Comparison of ENCODE assay signal across 28 cellular contexts in genomic region chr7:19834566-19834965, GRCh38.
DNase-seq lines count a peak whose midpoint lies in the region; ATAC-seq and TF ChIP-seq lines count a peak whose summit lies in the region.
"Had no signal": no experiment of that assay in that cellular context is flagged by ENCODE, and none has a peak within 500 bp of the region (broad histone marks: within the 10 kb centered on the region; RNA-seq: fewer than 3 reads in every experiment).

No MANE protein-coding gene starts in this region.

- no peak overlapping the region for H2BK120ac ChIP-seq in mesendoderm (ENCODE audit: low read depth, low read length)

- no peak overlapping the region for H3K18ac ChIP-seq in mesendoderm (ENCODE audit: low read length)

- no CpG with 5 or more reads among the region's 2 CpGs for WGBS in mesendoderm (ENCODE audit: extremely low coverage, insufficient coverage, low lambda C conversion rate)

- no peaks in the 10 kb centered on the region for H3K27me3 ChIP-seq in mesendoderm (ENCODE audit: insufficient read depth, low read length, poor library complexity)
- H3K27me3 ChIP-seq: testis had no signal

- H3K36me3 Mint-ChIP-seq in Calu3 (ENCODE audit: insufficient read depth, unreplicated experiment): no peaks in the 10 kb centered on the region
- no peaks in the 10 kb centered on the region for H3K36me3 Mint-ChIP-seq in activated naive CD4-positive, alpha-beta T cell treated with anti-CD3 and anti-CD28 coated beads, Interleukin-2, amount 10 ng/mL, durations not matched to agents 7 days and 5 days
- H3K36me3 Mint-ChIP-seq: CD8-positive, alpha-beta memory T cell; mesothelial cell of epicardium had no signal

- CTCF ChIA-PET in Calu3 (lab: Charles Lee): interaction anchor here (0.6 to 1.2 kb wide), 3 partner anchors 9 to 1463 kb away, joined by 3 to 4 read pairs (median 3); no protein-coding TSS in a partner anchor
- CTCF ChIA-PET in activated naive CD4-positive, alpha-beta T cell treated with anti-CD3 and anti-CD28 coated beads, Interleukin-2, amount 10 ng/mL, durations not matched to agents 7 days and 5 days (lab: Charles Lee): no interaction called here

- H3K4me1 ChIP-seq in mesendoderm (ENCODE audit: control insufficient read depth, low read depth, low read length): no peaks in the 10 kb centered on the region
- H3K4me1 ChIP-seq: parathyroid adenoma, testis had no signal

- no peak for ATAC-seq in GM21786 (IDR thresholded peaks at IDR 0.05; ENCODE audit: unreplicated experiment)
- ATAC-seq: activated CD4-positive, alpha-beta T cell treated with anti-CD3 and anti-CD28 coated beads for 36 hours; activated T-helper 17 cell treated with anti-CD3 and anti-CD28 coated beads, Interleukin-2, amount 50 U/mL, for 72 hours; GM12878; left ventricle myocardium superior; Panc1; right cardiac atrium had no signal

- no peaks in the 10 kb centered on the region for H3K79me2 ChIP-seq in mesendoderm (ENCODE audit: control insufficient read depth, insufficient read depth, low read length)
- H3K79me2 ChIP-seq: parathyroid adenoma had no signal

- no peak for TF ChIP-seq CTCF in Calu3 (IDR thresholded peaks at IDR 0.05; ENCODE audit: unreplicated experiment)

- peak overlapping the region; percentile 0 for H3K27ac Mint-ChIP-seq in Calu3 (ENCODE audit: unreplicated experiment)
- H3K27ac Mint-ChIP-seq in activated naive CD4-positive, alpha-beta T cell treated with anti-CD3 and anti-CD28 coated beads, Interleukin-2, amount 10 ng/mL, durations not matched to agents 7 days and 5 days: no peak overlapping the region
- H3K27ac Mint-ChIP-seq: activated CD4-positive, alpha-beta T cell treated with anti-CD3 and anti-CD28 coated beads for 36 hours; activated T-helper 17 cell treated with anti-CD3 and anti-CD28 coated beads, Interleukin-2, amount 50 U/mL, for 72 hours; CD8-positive, alpha-beta memory T cell; HFFc6; mesothelial cell of epicardium; stimulated activated naive CD8-positive, alpha-beta T cell treated with anti-CD3 and anti-CD28 coated beads, Interleukin-15, Interleukin-2, amounts not matched to agents 100 ng/mL and 50 ng/mL, for 24 hours had no signal

- no peaks in the 10 kb centered on the region for H3K27me3 Mint-ChIP-seq in Calu3 (ENCODE audit: unreplicated experiment)
- H3K27me3 Mint-ChIP-seq in activated naive CD4-positive, alpha-beta T cell treated with anti-CD3 and anti-CD28 coated beads, Interleukin-2, amount 10 ng/mL, durations not matched to agents 7 days and 5 days: no peaks in the 10 kb centered on the region
- H3K27me3 Mint-ChIP-seq: activated CD4-positive, alpha-beta T cell treated with anti-CD3 and anti-CD28 coated beads for 36 hours; activated T-helper 17 cell treated with anti-CD3 and anti-CD28 coated beads, Interleukin-2, amount 50 U/mL, for 72 hours; stimulated activated naive CD8-positive, alpha-beta T cell treated with anti-CD3 and anti-CD28 coated beads, Interleukin-15, Interleukin-2, amounts not matched to agents 100 ng/mL and 50 ng/mL, for 24 hours had no signal

- no peak overlapping the region for H3K27ac ChIP-seq in mesendoderm (ENCODE audit: low read depth, low read length)
- H3K27ac ChIP-seq: parathyroid adenoma, testis, VCaP had no signal

- no peak overlapping the region for H3K23ac ChIP-seq in mesendoderm (ENCODE audit: low read length)

- H3K4me3 ChIP-seq in mesendoderm (ENCODE audit: low read length): no peak overlapping the region
- H3K4me3 ChIP-seq: GM12878, smooth muscle cell, testis had no signal

- no peak overlapping the region for H4K5ac ChIP-seq in mesendoderm (ENCODE audit: low read length)

- no peak overlapping the region for H3K9ac ChIP-seq in mesendoderm (ENCODE audit: low read length)
- H3K9ac ChIP-seq: parathyroid adenoma had no signal

- H3K9me3 Mint-ChIP-seq in Calu3 (ENCODE audit: low read depth, unreplicated experiment): no peaks in the 10 kb centered on the region
- no peaks in the 10 kb centered on the region for H3K9me3 Mint-ChIP-seq in activated naive CD4-positive, alpha-beta T cell treated with anti-CD3 and anti-CD28 coated beads, Interleukin-2, amount 10 ng/mL, durations not matched to agents 7 days and 5 days

- intact Hi-C loops in Calu3 (cut with micrococcal nuclease; ENCODE audit: unreplicated experiment): loop anchor here (2.0 kb wide), 1 partner anchor 64 kb away; no protein-coding TSS in a partner anchor

- H4K8ac ChIP-seq in mesendoderm (ENCODE audit: low read depth, low read length): no peak overlapping the region

- BruUV-seq in Calu3 (replicated peaks; lab: Mats Ljungman, UMichigan): no TSS peak

- H3K4me1 Mint-ChIP-seq in Calu3 (ENCODE audit: low read depth, unreplicated experiment): peaks cover 26% of the 10 kb centered on the region
- H3K4me1 Mint-ChIP-seq in activated naive CD4-positive, alpha-beta T cell treated with anti-CD3 and anti-CD28 coated beads, Interleukin-2, amount 10 ng/mL, durations not matched to agents 7 days and 5 days: no peaks in the 10 kb centered on the region
- H3K4me1 Mint-ChIP-seq: activated CD4-positive, alpha-beta T cell treated with anti-CD3 and anti-CD28 coated beads for 36 hours; activated T-helper 17 cell treated with anti-CD3 and anti-CD28 coated beads, Interleukin-2, amount 50 U/mL, for 72 hours; CD8-positive, alpha-beta memory T cell; mesothelial cell of epicardium had no signal

- no peaks in the 10 kb centered on the region for H3K36me3 ChIP-seq in mesendoderm (ENCODE audit: control insufficient read depth, insufficient read depth, low read length)

- no peak overlapping the region for H3K4me2 ChIP-seq in mesendoderm (ENCODE audit: low read length)
- H3K4me2 ChIP-seq: smooth muscle cell had no signal

- no peak overlapping the region for H2BK5ac ChIP-seq in mesendoderm (ENCODE audit: low read length)

- no peak overlapping the region for H3K4me3 Mint-ChIP-seq in Calu3 (ENCODE audit: low read depth, unreplicated experiment)
- H3K4me3 Mint-ChIP-seq in activated naive CD4-positive, alpha-beta T cell treated with anti-CD3 and anti-CD28 coated beads, Interleukin-2, amount 10 ng/mL, durations not matched to agents 7 days and 5 days: no peak overlapping the region
- H3K4me3 Mint-ChIP-seq: activated CD4-positive, alpha-beta T cell treated with anti-CD3 and anti-CD28 coated beads for 36 hours; activated T-helper 17 cell treated with anti-CD3 and anti-CD28 coated beads, Interleukin-2, amount 50 U/mL, for 72 hours; CD8-positive, alpha-beta memory T cell; HFFc6; mesothelial cell of epicardium; stimulated activated naive CD8-positive, alpha-beta T cell treated with anti-CD3 and anti-CD28 coated beads, Interleukin-15, Interleukin-2, amounts not matched to agents 100 ng/mL and 50 ng/mL, for 24 hours had no signal

- no peak overlapping the region for H2BK15ac ChIP-seq in mesendoderm (replicated peaks; ENCODE audit: low read depth)

- no peak overlapping the region for H2AK5ac ChIP-seq in mesendoderm (ENCODE audit: low read length)

- no peak overlapping the region for H3K56ac ChIP-seq in mesendoderm (ENCODE audit: low read length)

- peak; percentile 59 for DNase-seq in Calu3
- DNase-seq in M059J (ENCODE audit: low read depth): peak; percentile 69
- DNase-seq in astrocyte of the hippocampus (ENCODE audit: low read depth, low spot score): peak; percentile 30
- DNase-seq in mesendoderm: peak; percentile 23
- DNase-seq in NOMO-1 treated with dmso at 0.1 percent for 144 hours (lab: John Stamatoyannopoulos, UW; ENCODE audit: unreplicated experiment): no peak
- no peak for DNase-seq in activated naive CD4-positive, alpha-beta T cell treated with anti-CD3 and anti-CD28 coated beads, Interleukin-2, amount 10 ng/mL, durations not matched to agents 7 days and 5 days
- DNase-seq: activated CD4-positive, alpha-beta T cell treated with anti-CD3 and anti-CD28 coated beads for 36 hours; activated naive CD4-positive, alpha-beta T cell treated with anti-CD3 and anti-CD28 coated beads, Interleukin-2, amount 50 U/mL, for 16 hours; CD8-positive, alpha-beta memory T cell; HFFc6; hippocampal formation; KG1; left ventricle myocardium superior; NCI-H1930; NCI-H2171 treated with DMSO at 0.1 percent for 48 hours; NCI-H526; right cardiac atrium; stimulated activated CD4-positive, alpha-beta T cell treated with anti-CD3 and anti-CD28 coated beads, Interleukin-1b, Interleukin-23, amount 100 ng/mL, for 48 hours; testis had no signal

- H3K79me1 ChIP-seq in mesendoderm (ENCODE audit: low read length): no peaks in the 10 kb centered on the region

- H3K4ac ChIP-seq in mesendoderm (ENCODE audit: low read depth, low read length): no peak overlapping the region

Comparison
In these comparisons a context has a peak if more than half of its experiments do, and no peak if none do; other contexts are left out.
1. DNase-seq: peak in Calu3 (single experiment), M059J (single experiment), astrocyte of the hippocampus (single experiment) and mesendoderm (single experiment); none in NOMO-1 treated with dmso at 0.1 percent for 144 hours (single experiment) and activated naive CD4-positive, alpha-beta T cell treated with anti-CD3 and anti-CD28 coated beads, Interleukin-2, amount 10 ng/mL, durations not matched to agents 7 days and 5 days (single experiment).